9 cellular contexts compared by ENCODE assay signal in the genomic region with DNA sequence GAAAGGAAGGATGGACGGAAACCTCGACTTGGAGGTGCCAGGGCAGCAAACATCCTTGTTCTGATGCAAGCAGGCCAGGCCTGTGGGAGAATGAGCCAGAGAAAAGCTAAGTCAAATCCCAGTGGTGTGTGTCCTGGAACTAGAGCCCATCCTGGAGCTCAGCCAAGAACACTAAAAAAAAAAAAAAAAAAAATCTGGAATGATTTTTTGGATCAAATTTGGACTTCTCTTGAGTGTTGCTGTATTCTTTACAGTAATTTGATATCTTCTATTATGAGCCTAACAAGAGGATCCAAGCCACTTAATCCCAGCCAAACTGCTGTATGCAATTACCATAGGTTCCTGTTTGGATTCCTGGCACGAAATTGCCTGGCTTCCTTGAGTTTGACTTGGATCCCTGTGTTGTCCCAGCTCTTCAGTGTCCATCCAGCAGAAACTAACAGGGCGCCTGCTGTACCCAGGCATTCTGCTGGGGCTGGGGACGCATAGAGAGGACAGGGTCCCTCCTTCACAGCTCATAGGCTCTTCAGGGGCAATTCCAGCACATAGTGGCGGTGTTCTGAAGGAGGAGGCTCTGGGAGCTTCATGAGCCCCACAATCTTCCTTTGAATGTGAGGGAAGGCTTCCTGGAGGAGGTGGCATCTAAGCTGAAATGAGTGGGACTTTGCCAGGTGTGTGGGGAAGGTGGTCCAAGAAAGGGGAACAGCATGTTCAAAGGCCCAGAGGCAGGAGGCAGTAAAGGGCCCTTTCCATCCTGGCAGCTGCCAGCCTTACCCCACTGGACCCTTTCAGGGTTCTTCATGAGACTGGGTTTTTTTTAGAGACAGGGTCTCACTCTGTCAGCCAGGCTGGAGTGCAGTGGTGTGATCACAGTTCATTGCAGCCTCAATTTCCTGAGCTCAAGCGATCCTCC. TPM values are rescaled to one million over a fixed set of nuclear protein-coding genes. Genes with fewer than 3 reads are reported as not detected.
DNase-seq lines count a peak whose midpoint lies in the region; ATAC-seq and TF ChIP-seq lines count a peak whose summit lies in the region.
"Had no signal": no experiment of that assay in that cellular context is flagged by ENCODE, and none has a peak within 500 bp of the region (broad histone marks: within the 10 kb centered on the region; RNA-seq: fewer than 3 reads in every experiment).

No MANE protein-coding gene starts in this region.

- intact Hi-C loops in uterus (cut with DNase I; ENCODE audit: low total_unique reads): no loop called here

- no peak overlapping the region for H3K9ac ChIP-seq in smooth muscle cell (ENCODE audit: low read depth)

- peaks cover 5 to 28% (median 13%) of the 10 kb centered on the region in 3 donors for H3K4me1 ChIP-seq in gastroesophageal sphincter
- H3K4me1 ChIP-seq in uterus: peaks cover 7 to 8% of the 10 kb centered on the region in 2 donors
- no peaks in the 10 kb centered on the region for H3K4me1 ChIP-seq in smooth muscle cell (ENCODE audit: low read depth)
- H3K4me1 ChIP-seq: foreskin keratinocyte had no signal

- no peaks in the 10 kb centered on the region for H3K79me2 ChIP-seq in smooth muscle cell (ENCODE audit: low read depth)

- DNase-seq in NCI-H82 (lab: John Stamatoyannopoulos, UW): peak; percentile 48
- no peak for DNase-seq in NCI-H82 treated with DMSO at 0.1 percent for 48 hours (lab: John Stamatoyannopoulos, UW; ENCODE audit: unreplicated experiment)
- DNase-seq in uterus: peak; percentile 72 to 83
- DNase-seq in smooth muscle cell (lab: John Stamatoyannopoulos, UW; ENCODE audit: unreplicated experiment): no peak
- DNase-seq in KG1 (lab: John Stamatoyannopoulos, UW): no peak
- DNase-seq: CD8-positive, alpha-beta memory T cell; foreskin keratinocyte; small intestine had no signal

- H3K9me3 ChIP-seq in gastroesophageal sphincter: no peaks in the 10 kb centered on the region
- no peaks in the 10 kb centered on the region for H3K9me3 ChIP-seq in uterus
- no peaks in the 10 kb centered on the region for H3K9me3 ChIP-seq in smooth muscle cell (replicated peaks; ENCODE audit: low read depth)

- ATAC-seq in gastroesophageal sphincter: peak; percentile 95
- ATAC-seq: foreskin keratinocyte had no signal

- H3K4me2 ChIP-seq in smooth muscle cell: no peak overlapping the region

- no peak overlapping the region for H2AFZ ChIP-seq in smooth muscle cell (ENCODE audit: low read depth)

- H3K4me3 ChIP-seq in gastroesophageal sphincter: no peak overlapping the region
- no peak overlapping the region for H3K4me3 ChIP-seq in uterus
- H3K4me3 ChIP-seq in smooth muscle cell: no peak overlapping the region

- TF ChIP-seq POLR2A in gastroesophageal sphincter (IDR thresholded peaks at IDR 0.05): no peak
- TF ChIP-seq POLR2A in uterus (IDR thresholded peaks at IDR 0.05): no peak

- 24 to 38% methylated on average over 4 of the region's 7 CpGs for WGBS in gastroesophageal sphincter (ENCODE audit: low coverage in 1 of 2), 2 donors
- 94% methylated on average over 7 of the region's 7 CpGs for WGBS in smooth muscle cell (ENCODE audit: low lambda C conversion rate)

- H3K27ac ChIP-seq in gastroesophageal sphincter (peak overlapping the region; percentile 63 to 79 (median 76)), uterus (peak overlapping the region; percentile 68 to 74), smooth muscle cell (ENCODE audit: low read depth) (no peak overlapping the region)
- H3K27ac ChIP-seq: foreskin keratinocyte had no signal

- no peaks in the 10 kb centered on the region for H3F3A ChIP-seq in smooth muscle cell (ENCODE audit: low read depth)

- H4K20me1 ChIP-seq in smooth muscle cell (ENCODE audit: low read depth): no peaks in the 10 kb centered on the region

- H3K27me3 ChIP-seq in gastroesophageal sphincter (no peaks in the 10 kb centered on the region), uterus (no peaks in the 10 kb centered on the region), smooth muscle cell (ENCODE audit: low read depth) (no peaks in the 10 kb centered on the region)
- H3K27me3 ChIP-seq: foreskin keratinocyte had no signal

- TF ChIP-seq CTCF in gastroesophageal sphincter (IDR thresholded peaks at IDR 0.05) (no peak), uterus (IDR thresholded peaks at IDR 0.05) (no peak), smooth muscle cell (IDR thresholded peaks at IDR 0.05; ENCODE audit: borderline replicate concordance, insufficient read depth, poor library complexity, severe bottlenecking) (no peak)

- H3K36me3 ChIP-seq in gastroesophageal sphincter (peaks cover 0 to 67% of the 10 kb centered on the region in 2 donors), uterus (no peaks in the 10 kb centered on the region), smooth muscle cell (ENCODE audit: low read depth) (no peaks in the 10 kb centered on the region)

- no peak for TF ChIP-seq EP300 in gastroesophageal sphincter (IDR thresholded peaks at IDR 0.05)

RNA-seq across cellular contexts. Expression of a gene that starts 24.7 kb away (rescaled TPM):
- total RNA-seq in gastroesophageal sphincter (100 to 1,000 TPM in 3 of 4 donors, 10 to 100 TPM in 1; 74.0 to 133 (median 101) TPM), uterus (100 to 1,000 TPM in 1 of 4 donors, 10 to 100 TPM in 3; 51.2 to 156 (median 55.3) TPM), smooth muscle cell (9.8 and 16.1 TPM in 2 replicates)
- 22.2 and 29.2 TPM in 2 replicates for polyA plus RNA-seq in smooth muscle cell

RNA-seq across cellular contexts. Expression of a gene that starts 47.5 kb away (rescaled TPM):
- total RNA-seq in gastroesophageal sphincter: 10 to 100 TPM; 10.9 to 55.9 (median 23.8) TPM
- 100 to 1,000 TPM in 1 of 4 donors, 10 to 100 TPM in 3; 11.2 to 125 (median 63.8) TPM for total RNA-seq in uterus
- 12.0 and 12.3 TPM in 2 replicates for total RNA-seq in smooth muscle cell
- 10.9 and 17.9 TPM in 2 replicates for polyA plus RNA-seq in smooth muscle cell

RNA-seq across cellular contexts. Expression of a gene that starts 54.3 kb away (rescaled TPM):
- total RNA-seq in gastroesophageal sphincter: 1 to 10 TPM in 1 of 4 donors, under 1 TPM in 1, not detected in 2; 0.35 to 1.4 TPM
- 1 to 10 TPM in 2 of 4 donors, not detected in 2; 1.1 to 3.5 TPM for total RNA-seq in uterus
- total RNA-seq in smooth muscle cell: not detected in 2 replicates
- polyA plus RNA-seq in smooth muscle cell: 0.46 TPM in 1 of 2 replicates, not detected in the other
- total RNA-seq: CD8-positive, alpha-beta memory T cell; foreskin keratinocyte had no signal
- polyA plus RNA-seq: foreskin keratinocyte had no signal

RNA-seq across cellular contexts. Expression of a gene that starts 57.0 kb away (rescaled TPM):
- 100 to 1,000 TPM; 146 to 260 (median 216) TPM for total RNA-seq in gastroesophageal sphincter
- total RNA-seq in uterus: 100 to 1,000 TPM; 169 to 551 (median 202) TPM
- 394 and 449 TPM in 2 replicates for total RNA-seq in smooth muscle cell
- polyA plus RNA-seq in smooth muscle cell: 301 TPM in 2 replicates

Comparison
In these comparisons a context has a peak if more than half of its experiments do, and no peak if none do; other contexts are left out.
1. DNase-seq: peak in NCI-H82 (single experiment) and uterus (2 of 2); none in NCI-H82 treated with DMSO at 0.1 percent for 48 hours (single experiment), smooth muscle cell (single experiment) and KG1 (single experiment).